In genomic region chr11:64227405-64227956, GRCh38 we compare ENCODE assay signal across 9 cellular contexts. TPM values are rescaled to one million over a fixed set of nuclear protein-coding genes. Genes with fewer than 3 reads are reported as not detected.
A peak's percentile ranks its signal among the peaks of the same experiment; 100 is the strongest.
DNase-seq lines count a peak whose midpoint lies in the region; ATAC-seq and TF ChIP-seq lines count a peak whose summit lies in the region.
"Had no signal": no experiment of that assay in that cellular context is flagged by ENCODE, and none has a peak within 500 bp of the region (broad histone marks: within the 10 kb centered on the region; RNA-seq: fewer than 3 reads in every experiment).

No MANE protein-coding gene starts in this region.

- in situ Hi-C loops in mammary epithelial cell (cut with MboI; ENCODE audit: low sequenced_read_pairs in 2 of 2): no loop called here

- no peak for TF ChIP-seq EP300 in Ishikawa (IDR thresholded peaks at IDR 0.05; ENCODE audit: borderline replicate concordance)

- intact Hi-C loops in mammary epithelial cell (cut with micrococcal nuclease): loop anchor here (5.0 kb wide), 1 partner anchor 40 kb away; the partner anchor contains the start of gene STIP1
- intact Hi-C loops in posterior cingulate gyrus (cut with DNase I): no loop called here

- H3K4me1 ChIP-seq in mammary epithelial cell (ENCODE audit: insufficient read depth, low read length): peaks cover 51% of the 10 kb centered on the region

- BruUV-seq in mammary epithelial cell (replicated peaks; lab: Mats Ljungman, UMichigan): no TSS peak

- H3K4me1 Mint-ChIP-seq in naive thymus-derived CD8-positive, alpha-beta T cell: peaks cover 22 to 54% (median 44%) of the 10 kb centered on the region in 4 donors

- CTCF ChIA-PET in AG04450 (lab: Charles Lee): interaction anchor here (3.8 kb wide), 1 partner anchor 22 kb away, joined by 13 read pairs; no protein-coding TSS in a partner anchor
- CTCF ChIA-PET in mammary epithelial cell (lab: Charles Lee; ENCODE audit: low non-redundant PET): interaction anchor here (0.5 to 1.1 kb wide), 2 partner anchors 23 to 73 kb away, joined by 3 to 13 read pairs; no protein-coding TSS in a partner anchor

- H3K27ac ChIP-seq in AG04450 (ENCODE audit: low read depth, low read length) (peak overlapping the region; percentile 2), mammary epithelial cell (ENCODE audit: insufficient read depth, low read depth, low read length) (no peak overlapping the region)

- WGBS in mammary epithelial cell (ENCODE audit: low coverage, missing lambda C conversion rate): 25% methylated on average over 2 of the region's 3 CpGs

- ATAC-seq in naive thymus-derived CD8-positive, alpha-beta T cell: no peak
- no peak for ATAC-seq in HG02870 (IDR thresholded peaks at IDR 0.05; ENCODE audit: unreplicated experiment)

- H3K4me2 ChIP-seq in mammary epithelial cell (ENCODE audit: insufficient read depth, low read depth, low read length): peak overlapping the region; percentile 97

- H3K9me3 ChIP-seq in AG04450 (ENCODE audit: control insufficient read depth, insufficient read depth, low read length): no peaks in the 10 kb centered on the region; the same call in 1 of the 2 replicates
- H3K9me3 ChIP-seq in mammary epithelial cell (replicated peaks; ENCODE audit: insufficient read depth, low read length): no peaks in the 10 kb centered on the region

- no peaks in the 10 kb centered on the region for H4K20me1 ChIP-seq in mammary epithelial cell (ENCODE audit: insufficient read depth, low read length)

- TF ChIP-seq CTCF in AG04450 (IDR thresholded peaks at IDR 0.05; ENCODE audit: low read depth, low read length) (no peak), mammary epithelial cell (conservative IDR thresholded peaks at IDR 0.05 in 1 of 2, IDR thresholded peaks at IDR 0.05 in 1 of 2; ENCODE audit: extremely low read depth in 1 of 2, insufficient read depth in 1 of 2, low read depth in 1 of 2, low read length in 2 of 2) (no peak)

- peak overlapping the region; percentile 83 to 95 (median 90) for H3K27ac Mint-ChIP-seq in naive thymus-derived CD8-positive, alpha-beta T cell

- POLR2A ChIA-PET in AG04450 (lab: Yijun Ruan, JAX): interaction anchor here (1.6 to 2.2 kb wide), 2 partner anchors 20 to 42 kb away, joined by 5 to 8 read pairs; partner anchors contain the start of gene STIP1
- POLR2A ChIA-PET in naive thymus-derived CD8-positive, alpha-beta T cell (lab: Charles Lee): interaction anchor here (0.6 to 16.0 kb wide), 9 partner anchors 17 to 549 kb away, joined by 3 to 290 read pairs (median 22); partner anchors contain the start of genes BAD, ESRRA, FERMT3 and FKBP2

- no peaks in the 10 kb centered on the region for H3K27me3 Mint-ChIP-seq in naive thymus-derived CD8-positive, alpha-beta T cell

- H3K36me3 Mint-ChIP-seq in naive thymus-derived CD8-positive, alpha-beta T cell: peaks cover 0 to 7% (median 0%) of the 10 kb centered on the region in 3 donors

- H3K9me3 Mint-ChIP-seq in naive thymus-derived CD8-positive, alpha-beta T cell: no peaks in the 10 kb centered on the region

- dilution Hi-C loops in mammary epithelial cell (cut with HindIII; ENCODE audit: low sequenced_read_pairs): no loop called here

- H3K4me3 ChIP-seq in AG04450 (ENCODE audit: low read depth, low read length) (peak overlapping the region; percentile 89), mammary epithelial cell (replicated peaks in 1 of 3; ENCODE audit: insufficient read depth in 1 of 3, low read depth in 2 of 3, low read length in 3 of 3) (peak overlapping the region; percentile 60 to 94 (median 82))

- H3K4me3 Mint-ChIP-seq in naive thymus-derived CD8-positive, alpha-beta T cell: peak overlapping the region; percentile 87 to 95 (median 90)

- no peaks in the 10 kb centered on the region for H3K36me3 ChIP-seq in mammary epithelial cell (ENCODE audit: insufficient read depth, low read length)

- peaks cover 24% of the 10 kb centered on the region for H3K79me2 ChIP-seq in mammary epithelial cell (ENCODE audit: insufficient read depth, low read length)

- H3K9ac ChIP-seq in mammary epithelial cell (ENCODE audit: insufficient read depth, low read length): no peak overlapping the region

- no peak for TF ChIP-seq RAD21 in Ishikawa (IDR thresholded peaks at IDR 0.05; ENCODE audit: low read depth)

- H2AFZ ChIP-seq in mammary epithelial cell (ENCODE audit: low read depth, low read length): no peak overlapping the region

- DNase-seq in AG04450 (ENCODE audit: low read depth, low spot score) (no peak), mammary epithelial cell (peak; percentile 45), H4 (ENCODE audit: low spot score) (no peak), kidney tubule cell (ENCODE audit: low spot score) (no peak), posterior cingulate gyrus (no peak)
- no peak for DNase-seq in naive thymus-derived CD8-positive, alpha-beta T cell
- DNase-seq: occipital lobe had no signal

- H3K27me3 ChIP-seq in AG04450 (ENCODE audit: control insufficient read depth, insufficient read depth, low read length) (no peaks in the 10 kb centered on the region), mammary epithelial cell (ENCODE audit: insufficient read depth, low read length) (no peaks in the 10 kb centered on the region)

TF ChIP-seq in Ishikawa, 13 proteins besides CTCF, POLR2A, EP300 and RAD21:
- TF ChIP-seq NFIC (IDR thresholded peaks at IDR 0.05): peak; percentile 77
- TF ChIP-seq ZBTB7A (IDR thresholded peaks at IDR 0.05; ENCODE audit: low read depth): no peak

RNA-seq across cellular contexts. Expression of gene NUDT22, which starts 1.4 kb away (rescaled TPM):
- polyA plus RNA-seq in AG04450 (2011; rRNA removed) (18.8 and 29.1 TPM in 2 replicates), mammary epithelial cell (37.2 TPM)
- 13.4 and 17.1 TPM in 2 replicates for polyA minus RNA-seq in AG04450 (2011; rRNA and poly(A)+ RNA removed)
- 10 to 100 TPM; 52.5 to 64.7 TPM for total RNA-seq in mammary epithelial cell
- polyA minus RNA-seq in mammary epithelial cell: 61.6 TPM
- total RNA-seq in naive thymus-derived CD8-positive, alpha-beta T cell: 10 to 100 TPM; 77.1 to 83.8 TPM
- 10 to 100 TPM; 43.4 to 50.4 (median 48.2) TPM for polyA plus RNA-seq in naive thymus-derived CD8-positive, alpha-beta T cell
- 39.6 and 47.9 TPM in 2 replicates for total RNA-seq in H4 (2014; rRNA removed; shearing (Covaris generic))

RNA-seq across cellular contexts. Expression of gene TRPT1, which starts 1.5 kb away (rescaled TPM):
- polyA plus RNA-seq in AG04450 (2011; rRNA removed) (21.6 and 34.0 TPM in 2 replicates), mammary epithelial cell (37.2 TPM)
- polyA minus RNA-seq in AG04450 (2011; rRNA and poly(A)+ RNA removed): 32.8 and 42.3 TPM in 2 replicates
- total RNA-seq in mammary epithelial cell: 10 to 100 TPM; 21.5 to 36.0 TPM
- 37.3 TPM for polyA minus RNA-seq in mammary epithelial cell
- 10 to 100 TPM; 40.2 to 41.0 TPM for total RNA-seq in naive thymus-derived CD8-positive, alpha-beta T cell
- 10 to 100 TPM; 47.2 to 54.2 (median 51.4) TPM for polyA plus RNA-seq in naive thymus-derived CD8-positive, alpha-beta T cell
- total RNA-seq in H4 (2014; rRNA removed; shearing (Covaris generic)): 56.1 and 62.3 TPM in 2 replicates

RNA-seq across cellular contexts. Expression of gene DNAJC4, which starts 2.9 kb away (rescaled TPM):
- 18.7 and 28.4 TPM in 2 replicates for polyA plus RNA-seq in AG04450 (2011; rRNA removed)
- 14.5 and 19.4 TPM in 2 replicates for polyA minus RNA-seq in AG04450 (2011; rRNA and poly(A)+ RNA removed)
- total RNA-seq in mammary epithelial cell: 10 to 100 TPM; 10.2 to 15.6 TPM
- 10.9 TPM for polyA plus RNA-seq in mammary epithelial cell
- polyA minus RNA-seq in mammary epithelial cell: 3.1 TPM
- 10 to 100 TPM; 54.9 to 56.2 TPM for total RNA-seq in naive thymus-derived CD8-positive, alpha-beta T cell
- 10 to 100 TPM; 21.5 to 33.2 (median 30.9) TPM for polyA plus RNA-seq in naive thymus-derived CD8-positive, alpha-beta T cell
- 2.5 and 4.5 TPM in 2 replicates for total RNA-seq in H4 (2014; rRNA removed; shearing (Covaris generic))

RNA-seq across cellular contexts. Expression of gene VEGFB, which starts 6.9 kb away (rescaled TPM):
- polyA plus RNA-seq in AG04450 (2011; rRNA removed) (11.8 and 15.7 TPM in 2 replicates), mammary epithelial cell (20.4 TPM)
- polyA minus RNA-seq in AG04450 (2011; rRNA and poly(A)+ RNA removed): 11.0 and 11.8 TPM in 2 replicates
- total RNA-seq in mammary epithelial cell: 10 to 100 TPM; 13.0 to 82.7 TPM
- 69.9 TPM for polyA minus RNA-seq in mammary epithelial cell
- total RNA-seq in naive thymus-derived CD8-positive, alpha-beta T cell: 10 to 100 TPM; 59.7 to 62.1 TPM
- polyA plus RNA-seq in naive thymus-derived CD8-positive, alpha-beta T cell: 10 to 100 TPM; 11.2 to 28.1 (median 16.9) TPM
- 28.8 and 51.6 TPM in 2 replicates for total RNA-seq in H4 (2014; rRNA removed; shearing (Covaris generic))

RNA-seq across cellular contexts. Expression of gene FKBP2, which starts 13.4 kb away (rescaled TPM):
- polyA plus RNA-seq in AG04450 (2011; rRNA removed): 29.9 and 39.0 TPM in 2 replicates
- polyA minus RNA-seq in AG04450 (2011; rRNA and poly(A)+ RNA removed): 21.6 and 24.2 TPM in 2 replicates
- 10 to 100 TPM; 15.5 to 59.6 TPM for total RNA-seq in mammary epithelial cell
- 55.7 TPM for polyA plus RNA-seq in mammary epithelial cell
- polyA minus RNA-seq in mammary epithelial cell: 56.6 TPM
- 10 to 100 TPM; 24.1 to 28.9 TPM for total RNA-seq in naive thymus-derived CD8-positive, alpha-beta T cell
- polyA plus RNA-seq in naive thymus-derived CD8-positive, alpha-beta T cell: 10 to 100 TPM; 84.9 to 91.8 (median 85.5) TPM
- total RNA-seq in H4 (2014; rRNA removed; shearing (Covaris generic)): 65.7 and 97.7 TPM in 2 replicates
